28 cellular contexts compared by ENCODE assay signal in genomic region chr3:195059006-195059350, GRCh38.
DNase-seq lines count a peak whose midpoint lies in the region; ATAC-seq and TF ChIP-seq lines count a peak whose summit lies in the region.
"Had no signal": no experiment of that assay in that cellular context is flagged by ENCODE, and none has a peak within 500 bp of the region (broad histone marks: within the 10 kb centered on the region; RNA-seq: fewer than 3 reads in every experiment).

No MANE protein-coding gene starts in this region.

- H3K27me3 Mint-ChIP-seq in nephron progenitor cell (ENCODE audit: low read depth, poor library complexity), result peaks cover 12% of the 10 kb centered on the region

- intact Hi-C loops in left ventricle myocardium inferior (cut with micrococcal nuclease), result no loop called here
- intact Hi-C loops in aorta (cut with DNase I), result no loop called here

- no peak overlapping the region for H3K4me3 Mint-ChIP-seq in nephron progenitor cell
- H3K4me3 Mint-ChIP-seq: activated T-cell treated with anti-CD3 and anti-CD28 coated beads, Interleukin-2, amount 50 U/mL, for 24 hours; central memory CD8-positive, alpha-beta T cell; naive thymus-derived CD8-positive, alpha-beta T cell; stimulated activated memory B cell treated with anti-CD40 and anti-IgM and Interleukin-4, amounts not matched to agents 10 μg/mL and 1 μg/mL and 100 μg/mL, for 72 hours had no signal

- peaks cover 69% of the 10 kb centered on the region for H3K4me1 Mint-ChIP-seq in nephron progenitor cell
- H3K4me1 Mint-ChIP-seq: central memory CD8-positive, alpha-beta T cell had no signal

- H3K27ac Mint-ChIP-seq in nephron progenitor cell, result peak overlapping the region; percentile 86
- H3K27ac Mint-ChIP-seq: activated T-cell treated with anti-CD3 and anti-CD28 coated beads, Interleukin-2, amount 50 U/mL, for 24 hours; stimulated activated memory B cell treated with anti-CD40 and anti-IgM and Interleukin-4, amounts not matched to agents 10 μg/mL and 1 μg/mL and 100 μg/mL, for 72 hours had no signal

- H3K27ac ChIP-seq in left ventricle myocardium inferior (replicated peaks) (peak overlapping the region; percentile 48), aorta (ENCODE audit: low read depth in 1 of 2, low read length in 2 of 2) (no peak overlapping the region), WERI-Rb-1 (no peak overlapping the region)
- H3K27ac ChIP-seq: foreskin keratinocyte, suprapubic skin had no signal

- H3K9me3 Mint-ChIP-seq in nephron progenitor cell, result peaks cover 2% of the 10 kb centered on the region
- H3K9me3 Mint-ChIP-seq: activated T-cell treated with anti-CD3 and anti-CD28 coated beads, Interleukin-2, amount 50 U/mL, for 24 hours; central memory CD8-positive, alpha-beta T cell; stimulated activated memory B cell treated with anti-CD40 and anti-IgM and Interleukin-4, amounts not matched to agents 10 μg/mL and 1 μg/mL and 100 μg/mL, for 72 hours had no signal

- H3K4me3 ChIP-seq in left ventricle myocardium inferior, result no peak overlapping the region
- no peak overlapping the region for H3K4me3 ChIP-seq in aorta (ENCODE audit: low read length in 2 of 2)
- no peak overlapping the region for H3K4me3 ChIP-seq in WERI-Rb-1 (ENCODE audit: low read depth, low read length)
- H3K4me3 ChIP-seq: suprapubic skin had no signal

- 86 to 92% methylated on average over 13 of the region's 13 CpGs for WGBS in aorta, 2 donors

- ATAC-seq in aorta (ENCODE audit: low FRiP score), result no peak
- ATAC-seq in GM18520 (IDR thresholded peaks at IDR 0.05; ENCODE audit: unreplicated experiment), result no peak
- ATAC-seq: foreskin keratinocyte; HCT116; naive thymus-derived CD8-positive, alpha-beta T cell; stimulated activated memory B cell treated with anti-CD40 and anti-IgM and Interleukin-4, amounts not matched to agents 10 μg/mL and 1 μg/mL and 100 μg/mL, for 72 hours had no signal

- DNase-seq in activated effector memory CD4-positive, alpha-beta T cell treated with anti-CD3 and anti-CD28 coated beads, Interleukin-2, amount 50 U/mL, for 16 hours, result peak; percentile 41
- no peak for DNase-seq in activated effector memory CD4-positive, alpha-beta T cell treated with Interleukin-2 at 50 U/mL for 16 hours
- peak; percentile 45 for DNase-seq in left ventricle myocardium inferior
- no peak for DNase-seq in nephron progenitor cell
- DNase-seq in aorta, result peak; percentile 38 to 73
- DNase-seq in GM19238 (ENCODE audit: insufficient read length, low spot score), result no peak
- no peak for DNase-seq in WERI-Rb-1
- DNase-seq: 8988T; activated CD4-positive, alpha-beta T cell treated with anti-CD3 and anti-CD28 coated beads for 1 hour; activated CD8-positive, alpha-beta memory T cell treated with anti-CD3 and anti-CD28 coated beads for 24 hours; activated naive CD4-positive, alpha-beta T cell treated with anti-CD3 and anti-CD28 coated beads, Interleukin-2, amount 50 U/mL, for 16 hours; activated T-cell treated with anti-CD3 and anti-CD28 coated beads, Interleukin-2, amount 50 U/mL, for 24 hours; anterior cingulate cortex; erythroblast; foreskin keratinocyte; GF-D8; islet precursor cell; KG1; naive thymus-derived CD8-positive, alpha-beta T cell; NCI-H2171 treated with DMSO at 0.1 percent for 48 hours; NCI-H69; SHP77 treated with DMSO at 0.1 percent for 48 hours; stimulated activated CD4-positive, alpha-beta T cell treated with anti-CD3 and anti-CD28 coated beads, Interleukin-1b, Interleukin-23, amount 100 ng/mL, for 48 hours had no signal

- H3K36me3 ChIP-seq in left ventricle myocardium inferior (no peaks in the 10 kb centered on the region), aorta (ENCODE audit: control insufficient read depth in 1 of 2, insufficient read depth in 2 of 2, low read length in 1 of 2) (no peaks in the 10 kb centered on the region), WERI-Rb-1 (no peaks in the 10 kb centered on the region)
- H3K36me3 ChIP-seq: suprapubic skin had no signal

- TF ChIP-seq CTCF in left ventricle myocardium inferior (IDR thresholded peaks at IDR 0.05; ENCODE audit: borderline replicate concordance), result no peak
- TF ChIP-seq CTCF in nephron progenitor cell (IDR thresholded peaks at IDR 0.05), result no peak
- TF ChIP-seq CTCF in WERI-Rb-1 (IDR thresholded peaks at IDR 0.05; ENCODE audit: low read depth, low read length), result no peak

- H3K27me3 ChIP-seq in left ventricle myocardium inferior (ENCODE audit: low read depth) (no peaks in the 10 kb centered on the region), aorta (ENCODE audit: control insufficient read depth in 1 of 2, insufficient read depth in 2 of 2, low read length in 1 of 2) (no peaks in the 10 kb centered on the region), WERI-Rb-1 (ENCODE audit: insufficient read depth, low read depth, severe bottlenecking) (no peaks in the 10 kb centered on the region)
- H3K27me3 ChIP-seq: suprapubic skin had no signal

- peaks cover 42% of the 10 kb centered on the region for H3K4me1 ChIP-seq in left ventricle myocardium inferior
- H3K4me1 ChIP-seq in aorta (ENCODE audit: control insufficient read depth in 1 of 2, insufficient read depth in 2 of 2, low read length in 2 of 2), result no peaks in the 10 kb centered on the region
- H3K4me1 ChIP-seq: foreskin keratinocyte, suprapubic skin had no signal

- H3K9me3 ChIP-seq in left ventricle myocardium inferior (replicated peaks) (no peaks in the 10 kb centered on the region), aorta (ENCODE audit: control insufficient read depth, low read length) (no peaks in the 10 kb centered on the region), WERI-Rb-1 (ENCODE audit: severe bottlenecking) (no peaks in the 10 kb centered on the region)
- H3K9me3 ChIP-seq: suprapubic skin had no signal

- no peaks in the 10 kb centered on the region for H3K36me3 Mint-ChIP-seq in nephron progenitor cell (ENCODE audit: low read depth)
- H3K36me3 Mint-ChIP-seq: naive thymus-derived CD8-positive, alpha-beta T cell; stimulated activated memory B cell treated with anti-CD40 and anti-IgM and Interleukin-4, amounts not matched to agents 10 μg/mL and 1 μg/mL and 100 μg/mL, for 72 hours had no signal

Comparison
In these comparisons a context has a peak if more than half of its experiments do, and no peak if none do; other contexts are left out.
1. DNase-seq: peak in activated effector memory CD4-positive, alpha-beta T cell treated with anti-CD3 and anti-CD28 coated beads, Interleukin-2, amount 50 U/mL, for 16 hours (single experiment), left ventricle myocardium inferior (single experiment) and aorta (2 of 2); none in activated effector memory CD4-positive, alpha-beta T cell treated with Interleukin-2 at 50 U/mL for 16 hours (single experiment), nephron progenitor cell (single experiment), GM19238 (single experiment) and WERI-Rb-1 (single experiment).